ENCODE assay signal across 8 cellular contexts in the genomic region with DNA sequence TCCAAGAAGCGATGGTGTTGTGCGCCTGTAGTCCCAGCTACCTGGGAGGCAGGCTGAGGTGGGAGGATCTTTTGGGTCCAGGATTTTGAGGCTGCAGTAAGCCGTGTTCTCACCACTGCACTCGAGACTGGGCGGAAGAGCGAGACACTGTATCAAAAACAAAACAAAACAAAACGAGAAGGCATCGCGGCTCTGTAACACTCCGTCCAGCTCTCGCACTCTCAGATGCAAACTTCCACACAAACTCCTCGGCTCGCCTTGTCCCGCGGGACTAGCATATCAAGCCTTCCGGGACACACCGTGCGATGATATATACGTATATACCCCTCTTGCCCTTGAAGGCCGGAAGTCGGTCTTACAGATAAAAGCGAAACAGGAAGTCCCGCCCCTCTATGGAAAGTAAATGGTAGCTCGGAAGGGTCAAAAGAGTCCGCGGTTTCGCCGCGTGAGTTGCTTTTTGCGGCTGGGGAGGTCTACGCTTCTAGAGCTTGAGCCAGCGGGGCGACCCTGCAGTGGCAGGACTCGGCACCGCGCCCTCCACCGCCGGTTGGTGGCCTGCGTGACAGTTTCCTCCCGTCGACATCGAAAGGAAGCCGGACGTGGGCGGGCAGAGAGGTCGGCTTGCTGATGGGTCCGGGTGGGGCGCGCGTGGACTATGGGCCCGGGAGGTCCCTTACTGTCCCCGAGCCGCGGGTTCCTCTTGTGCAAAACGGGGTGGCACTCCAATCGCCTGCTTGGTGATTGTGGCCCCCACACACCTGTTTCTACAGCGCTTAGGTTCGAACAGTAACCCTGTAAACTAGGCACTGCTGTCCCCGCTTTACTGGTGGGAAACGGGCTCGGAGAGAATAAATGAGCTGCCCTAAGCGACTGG. TPM values are rescaled to one million over a fixed set of nuclear protein-coding genes. Genes with fewer than 3 reads are reported as not detected.
DNase-seq lines count a peak whose midpoint lies in the region; ATAC-seq and TF ChIP-seq lines count a peak whose summit lies in the region.

A gene with protein sequence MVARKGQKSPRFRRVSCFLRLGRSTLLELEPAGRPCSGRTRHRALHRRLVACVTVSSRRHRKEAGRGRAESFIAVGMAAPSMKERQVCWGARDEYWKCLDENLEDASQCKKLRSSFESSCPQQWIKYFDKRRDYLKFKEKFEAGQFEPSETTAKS (plus strand): TSS at position 393 of the 874 bp plus-strand sequence. CDS start 11 bp downstream, at position 404.

- H4K20me1 ChIP-seq in KMS-11 (ENCODE audit: insufficient read depth) = no peaks in the 10 kb centered on the region

- WGBS in esophagus muscularis mucosa = under 1% methylated on average over 39 of the region's 62 CpGs

- TF ChIP-seq CTCF in KMS-11 (conservative IDR thresholded peaks at IDR 0.05; ENCODE audit: low read depth, low read length) (no peak), Peyer's patch (IDR thresholded peaks at IDR 0.05) (peak in 1 of 6 experiments; percentile 6), esophagus muscularis mucosa (IDR thresholded peaks at IDR 0.05) (no peak)

- DNase-seq in DMS79 (lab: John Stamatoyannopoulos, UW) = peak; percentile 87
- peak; percentile 91 to 96 (median 91) for DNase-seq in Peyer's patch
- peak; percentile 93 to 94 for DNase-seq in activated T-cell treated with anti-CD3 and anti-CD28 coated beads, Interleukin-2, amount 50 U/mL, for 48 hours
- DNase-seq in esophagus muscularis mucosa (ENCODE audit: extremely low spot score) = peak; percentile 98
- DNase-seq in stimulated activated CD8-positive, alpha-beta memory T cell treated with anti-CD3 and anti-CD28 coated beads, Interleukin-7, amount 100 ng/mL, for 4 hours (ENCODE audit: low read depth in 2 of 2) = peak; percentile 86 to 89

- intact Hi-C loops in esophagus muscularis mucosa (cut with DNase I) = no loop called here

- H3K36me3 ChIP-seq in KMS-11 (ENCODE audit: insufficient read depth) (peaks cover 5% of the 10 kb centered on the region; the same call in 1 of the 2 replicates), Peyer's patch (peaks cover 0 to 26% (median 0%) of the 10 kb centered on the region in 3 donors), esophagus muscularis mucosa (peaks cover 6 to 29% (median 25%) of the 10 kb centered on the region in 4 donors), muscle layer of duodenum (ENCODE audit: control insufficient read depth in 1 of 2, insufficient read depth in 2 of 2, low read length in 2 of 2) (peaks cover 19 to 24% of the 10 kb centered on the region in 2 donors)

- H2AFZ ChIP-seq in KMS-11 (ENCODE audit: low read depth) = peak within 1 kb of the TSS; percentile 89

- H3K79me2 ChIP-seq in KMS-11 (ENCODE audit: insufficient read depth, low read depth) = peaks cover 25% of the 10 kb centered on the region; the same call in 1 of the 2 replicates

- H3K4me1 ChIP-seq in KMS-11 (ENCODE audit: low read depth, poor library complexity, severe bottlenecking) = peaks cover 26% of the 10 kb centered on the region
- peaks cover 0 to 16% (median 5%) of the 10 kb centered on the region in 4 donors for H3K4me1 ChIP-seq in Peyer's patch
- peaks cover 13 to 33% (median 25%) of the 10 kb centered on the region in 4 donors for H3K4me1 ChIP-seq in esophagus muscularis mucosa
- H3K4me1 ChIP-seq in muscle layer of duodenum (ENCODE audit: control insufficient read depth in 1 of 2, insufficient read depth in 2 of 2, low read length in 2 of 2) = peaks cover 6 to 21% of the 10 kb centered on the region in 2 donors

- H3K9me3 ChIP-seq in Peyer's patch = no peaks in the 10 kb centered on the region
- no peaks in the 10 kb centered on the region for H3K9me3 ChIP-seq in esophagus muscularis mucosa
- H3K9me3 ChIP-seq in muscle layer of duodenum (ENCODE audit: control insufficient read depth in 1 of 2, low read length in 2 of 2) = no peaks in the 10 kb centered on the region

- ATAC-seq in GM21737 (IDR thresholded peaks at IDR 0.05; ENCODE audit: unreplicated experiment) = peak; percentile 90

- TF ChIP-seq POLR2A in Peyer's patch (IDR thresholded peaks at IDR 0.05) (peak; percentile 93 to 94), esophagus muscularis mucosa (IDR thresholded peaks at IDR 0.05; ENCODE audit: low read depth) (peak; percentile 44)

- peak within 1 kb of the TSS; percentile 93 for H3K9ac ChIP-seq in KMS-11

- peak within 1 kb of the TSS; percentile 89 for H3K4me2 ChIP-seq in KMS-11

- TF ChIP-seq EP300 in esophagus muscularis mucosa (IDR thresholded peaks at IDR 0.05) = no peak

- no peaks in the 10 kb centered on the region for H3K27me3 ChIP-seq in KMS-11 (ENCODE audit: insufficient read depth, low read depth)
- H3K27me3 ChIP-seq in Peyer's patch = no peaks in the 10 kb centered on the region
- H3K27me3 ChIP-seq in esophagus muscularis mucosa = no peaks in the 10 kb centered on the region
- H3K27me3 ChIP-seq in muscle layer of duodenum (ENCODE audit: low read depth, low read length) = no peaks in the 10 kb centered on the region

- H3K27ac ChIP-seq in KMS-11 = peak within 1 kb of the TSS; percentile 92
- H3K27ac ChIP-seq in Peyer's patch = peak within 1 kb of the TSS; percentile 89 to 98 (median 94)
- peak within 1 kb of the TSS; percentile 88 to 95 (median 93) for H3K27ac ChIP-seq in esophagus muscularis mucosa (replicated peaks in 1 of 4)
- peak within 1 kb of the TSS; percentile 97 for H3K27ac ChIP-seq in muscle layer of duodenum (ENCODE audit: low read length)

- H3K4me3 ChIP-seq in KMS-11 (IDR thresholded peaks at IDR 0.05; ENCODE audit: insufficient read depth, low read depth, low read length) = peak within 1 kb of the TSS; percentile 96
- H3K4me3 ChIP-seq in Peyer's patch = peak within 1 kb of the TSS; percentile 73 to 79 (median 74)
- H3K4me3 ChIP-seq in esophagus muscularis mucosa = peak within 1 kb of the TSS; percentile 72 to 96 (median 88)
- peak within 1 kb of the TSS; percentile 87 to 95 for H3K4me3 ChIP-seq in muscle layer of duodenum (ENCODE audit: low read depth in 1 of 2, low read length in 2 of 2)

RNA-seq across cellular contexts. Expression of the gene that starts here (rescaled TPM):
- total RNA-seq in Peyer's patch = 10 to 100 TPM; 11.7 to 48.7 (median 19.0) TPM
- 10 to 100 TPM in 3 of 4 donors, 1 to 10 TPM in 1; 9.4 to 18.3 (median 16.0) TPM for total RNA-seq in esophagus muscularis mucosa

Comparison
In these comparisons a context has a peak if more than half of its experiments do, and no peak if none do; other contexts are left out.
1. Peak in every context shown above with its lines: DNase-seq, ATAC-seq, H3K4me3 ChIP-seq and H3K27ac ChIP-seq.